Comparison of ENCODE assay signal across 1 cellular context in the genomic region with DNA sequence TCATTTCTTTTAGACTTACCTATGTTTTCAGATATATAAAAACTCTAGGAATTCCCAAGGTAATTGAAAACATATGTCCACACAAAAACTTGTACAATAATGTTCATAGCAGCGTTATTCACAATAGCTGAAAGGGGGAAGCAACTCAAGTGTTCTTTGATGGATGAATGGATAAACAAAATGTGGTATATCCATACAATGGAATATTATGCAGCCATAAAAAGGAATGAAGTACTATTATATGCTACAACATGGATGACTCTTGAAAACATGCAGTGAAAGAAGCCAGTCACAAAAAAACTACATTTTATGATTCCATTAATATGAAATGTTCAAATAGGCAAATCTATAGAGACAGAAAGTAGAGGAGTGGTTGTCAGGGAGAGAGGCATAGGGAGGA.
TF ChIP-seq lines count a peak whose summit lies in the region.

No MANE protein-coding gene starts in this region.

TF ChIP-seq in HEK293, 187 proteins besides CTCF, POLR2A, EP300 and RAD21 (continued from another document):
- TF ChIP-seq ZNF221 (tag by site-specific recombination; IDR thresholded peaks at IDR 0.05; ENCODE audit: borderline replicate concordance) = no peak
- TF ChIP-seq FEZF1 (tag by site-specific recombination; IDR thresholded peaks at IDR 0.05) = no peak
- TF ChIP-seq, protein P1, sequence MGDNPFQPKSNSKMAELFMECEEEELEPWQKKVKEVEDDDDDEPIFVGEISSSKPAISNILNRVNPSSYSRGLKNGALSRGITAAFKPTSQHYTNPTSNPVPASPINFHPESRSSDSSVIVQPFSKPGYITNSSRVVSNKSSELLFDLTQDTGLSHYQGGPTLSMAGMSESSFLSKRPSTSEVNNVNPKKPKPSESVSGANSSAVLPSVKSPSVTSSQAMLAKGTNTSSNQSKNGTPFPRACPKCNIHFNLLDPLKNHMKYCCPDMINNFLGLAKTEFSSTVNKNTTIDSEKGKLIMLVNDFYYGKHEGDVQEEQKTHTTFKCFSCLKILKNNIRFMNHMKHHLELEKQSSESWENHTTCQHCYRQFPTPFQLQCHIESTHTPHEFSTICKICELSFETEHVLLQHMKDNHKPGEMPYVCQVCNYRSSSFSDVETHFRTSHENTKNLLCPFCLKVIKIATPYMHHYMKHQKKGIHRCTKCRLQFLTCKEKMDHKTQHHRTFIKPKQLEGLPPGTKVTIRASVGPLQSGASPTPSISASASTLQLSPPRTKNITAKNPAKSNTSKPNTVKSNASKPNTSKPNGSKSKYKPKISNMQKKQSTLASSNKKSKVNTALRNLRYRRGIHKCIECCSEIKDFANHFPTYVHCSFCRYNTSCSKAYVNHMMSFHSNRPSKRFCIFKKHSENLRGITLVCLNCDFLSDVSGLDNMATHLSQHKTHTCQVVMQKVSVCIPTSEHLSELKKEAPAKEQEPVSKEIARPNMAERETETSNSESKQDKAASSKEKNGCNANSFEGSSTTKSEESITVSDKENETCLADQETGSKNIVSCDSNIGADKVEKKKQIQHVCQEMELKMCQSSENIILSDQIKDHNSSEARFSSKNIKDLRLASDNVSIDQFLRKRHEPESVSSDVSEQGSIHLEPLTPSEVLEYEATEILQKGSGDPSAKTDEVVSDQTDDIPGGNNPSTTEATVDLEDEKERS (tag by site-specific recombination; IDR thresholded peaks at IDR 0.05) = peak; percentile 94; the same call in 1 of the 2 replicates
- TF ChIP-seq, protein P2, sequence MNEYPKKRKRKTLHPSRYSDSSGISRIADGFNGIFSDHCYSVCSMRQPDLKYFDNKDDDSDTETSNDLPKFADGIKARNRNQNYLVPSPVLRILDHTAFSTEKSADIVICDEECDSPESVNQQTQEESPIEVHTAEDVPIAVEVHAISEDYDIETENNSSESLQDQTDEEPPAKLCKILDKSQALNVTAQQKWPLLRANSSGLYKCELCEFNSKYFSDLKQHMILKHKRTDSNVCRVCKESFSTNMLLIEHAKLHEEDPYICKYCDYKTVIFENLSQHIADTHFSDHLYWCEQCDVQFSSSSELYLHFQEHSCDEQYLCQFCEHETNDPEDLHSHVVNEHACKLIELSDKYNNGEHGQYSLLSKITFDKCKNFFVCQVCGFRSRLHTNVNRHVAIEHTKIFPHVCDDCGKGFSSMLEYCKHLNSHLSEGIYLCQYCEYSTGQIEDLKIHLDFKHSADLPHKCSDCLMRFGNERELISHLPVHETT (tag by site-specific recombination; IDR thresholded peaks at IDR 0.05) = peak; percentile 29; the same call in 1 of the 2 replicates
- TF ChIP-seq, protein P3, sequence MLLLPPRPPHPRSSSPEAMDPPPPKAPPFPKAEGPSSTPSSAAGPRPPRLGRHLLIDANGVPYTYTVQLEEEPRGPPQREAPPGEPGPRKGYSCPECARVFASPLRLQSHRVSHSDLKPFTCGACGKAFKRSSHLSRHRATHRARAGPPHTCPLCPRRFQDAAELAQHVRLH (tag by site-specific recombination; IDR thresholded peaks at IDR 0.05) = peak; percentile 92
- TF ChIP-seq ZNF292 (tag by site-specific recombination; IDR thresholded peaks at IDR 0.05; ENCODE audit: borderline replicate concordance, low read depth) = no peak
